ENCODE assay signal across 18 cellular contexts in genomic region chr3:49992351-49992750, GRCh38.
DNase-seq lines count a peak whose midpoint lies in the region; ATAC-seq and FAIRE-seq lines count a peak whose summit lies in the region.
"Had no signal": no experiment of that assay in that cellular context is flagged by ENCODE, and none has a peak within 500 bp of the region (broad histone marks: within the 10 kb centered on the region; RNA-seq: fewer than 3 reads in every experiment).

No MANE protein-coding gene starts in this region.

- DNase-seq in GM19239 (ENCODE audit: insufficient read length, low spot score) (no peak), NCI-H526 (lab: John Stamatoyannopoulos, UW) (peak; percentile 75 to 85), islet precursor cell (peak; percentile 1), KG1 (lab: John Stamatoyannopoulos, UW) (no peak), NCI-H774 (lab: John Stamatoyannopoulos, UW) (no peak)
- no peak for DNase-seq in stimulated activated effector memory CD8-positive, alpha-beta T cell treated with anti-CD3 and anti-CD28 coated beads, Interleukin-12 subunit alpha, Interleukin-12 subunit beta, amount 100 ng/mL, for 72 hours (ENCODE audit: low spot score in 2 of 2)
- no peak for DNase-seq in activated CD4-positive, alpha-beta T cell treated with anti-CD3 and anti-CD28 coated beads for 4 hours
- DNase-seq: AML-193; Caco-2; CD4-positive, alpha-beta T cell; DMS153; DMS79; GDM1 had no signal

- peaks cover 3% of the 10 kb centered on the region for H3K4me1 Mint-ChIP-seq in stimulated activated effector memory CD8-positive, alpha-beta T cell treated with anti-CD3 and anti-CD28 coated beads, Interleukin-12 subunit alpha, Interleukin-12 subunit beta, amount 100 ng/mL, for 72 hours

- peaks cover 43% of the 10 kb centered on the region for H3K36me3 Mint-ChIP-seq in stimulated activated effector memory CD8-positive, alpha-beta T cell treated with anti-CD3 and anti-CD28 coated beads, Interleukin-12 subunit alpha, Interleukin-12 subunit beta, amount 100 ng/mL, for 72 hours

- ATAC-seq in stimulated activated effector memory CD8-positive, alpha-beta T cell treated with anti-CD3 and anti-CD28 coated beads, Interleukin-12 subunit alpha, Interleukin-12 subunit beta, amount 100 ng/mL, for 72 hours, result no peak
- ATAC-seq: A549 had no signal

- no peak overlapping the region for H3K4me3 Mint-ChIP-seq in stimulated activated effector memory CD8-positive, alpha-beta T cell treated with anti-CD3 and anti-CD28 coated beads, Interleukin-12 subunit alpha, Interleukin-12 subunit beta, amount 100 ng/mL, for 72 hours
- H3K4me3 Mint-ChIP-seq: CD4-positive, alpha-beta T cell had no signal

- no peaks in the 10 kb centered on the region for H3K9me3 Mint-ChIP-seq in stimulated activated effector memory CD8-positive, alpha-beta T cell treated with anti-CD3 and anti-CD28 coated beads, Interleukin-12 subunit alpha, Interleukin-12 subunit beta, amount 100 ng/mL, for 72 hours
- H3K9me3 Mint-ChIP-seq: CD4-positive, alpha-beta T cell had no signal

- FAIRE-seq in GM19239 (lab: Jason Lieb, UNC), result peak; percentile 14
- FAIRE-seq: A549, D721Med, GM12892, GM18507, H1 had no signal

- peak overlapping the region; percentile 34 for H3K27ac Mint-ChIP-seq in stimulated activated effector memory CD8-positive, alpha-beta T cell treated with anti-CD3 and anti-CD28 coated beads, Interleukin-12 subunit alpha, Interleukin-12 subunit beta, amount 100 ng/mL, for 72 hours
- H3K27ac Mint-ChIP-seq: CD4-positive, alpha-beta T cell had no signal

Comparison
In these comparisons a context has a peak if more than half of its experiments do, and no peak if none do; other contexts are left out.
1. DNase-seq: peak in NCI-H526 (2 of 2) and islet precursor cell (single experiment); none in GM19239 (single experiment), stimulated activated effector memory CD8-positive, alpha-beta T cell treated with anti-CD3 and anti-CD28 coated beads, Interleukin-12 subunit alpha, Interleukin-12 subunit beta, amount 100 ng/mL, for 72 hours (0 of 2), activated CD4-positive, alpha-beta T cell treated with anti-CD3 and anti-CD28 coated beads for 4 hours (0 of 2), KG1 (single experiment) and NCI-H774 (single experiment).